Comparison of ENCODE assay signal across 1 cellular context in genomic region chr12:65902504-65902903, GRCh38.
A peak's percentile ranks its signal among the peaks of the same experiment; 100 is the strongest.
TF ChIP-seq lines count a peak whose summit lies in the region.

No MANE protein-coding gene starts in this region.

TF ChIP-seq in GM12878, 131 proteins besides CTCF, POLR2A, EP300 and RAD21 (continued from another document):
- TF ChIP-seq, protein P1, sequence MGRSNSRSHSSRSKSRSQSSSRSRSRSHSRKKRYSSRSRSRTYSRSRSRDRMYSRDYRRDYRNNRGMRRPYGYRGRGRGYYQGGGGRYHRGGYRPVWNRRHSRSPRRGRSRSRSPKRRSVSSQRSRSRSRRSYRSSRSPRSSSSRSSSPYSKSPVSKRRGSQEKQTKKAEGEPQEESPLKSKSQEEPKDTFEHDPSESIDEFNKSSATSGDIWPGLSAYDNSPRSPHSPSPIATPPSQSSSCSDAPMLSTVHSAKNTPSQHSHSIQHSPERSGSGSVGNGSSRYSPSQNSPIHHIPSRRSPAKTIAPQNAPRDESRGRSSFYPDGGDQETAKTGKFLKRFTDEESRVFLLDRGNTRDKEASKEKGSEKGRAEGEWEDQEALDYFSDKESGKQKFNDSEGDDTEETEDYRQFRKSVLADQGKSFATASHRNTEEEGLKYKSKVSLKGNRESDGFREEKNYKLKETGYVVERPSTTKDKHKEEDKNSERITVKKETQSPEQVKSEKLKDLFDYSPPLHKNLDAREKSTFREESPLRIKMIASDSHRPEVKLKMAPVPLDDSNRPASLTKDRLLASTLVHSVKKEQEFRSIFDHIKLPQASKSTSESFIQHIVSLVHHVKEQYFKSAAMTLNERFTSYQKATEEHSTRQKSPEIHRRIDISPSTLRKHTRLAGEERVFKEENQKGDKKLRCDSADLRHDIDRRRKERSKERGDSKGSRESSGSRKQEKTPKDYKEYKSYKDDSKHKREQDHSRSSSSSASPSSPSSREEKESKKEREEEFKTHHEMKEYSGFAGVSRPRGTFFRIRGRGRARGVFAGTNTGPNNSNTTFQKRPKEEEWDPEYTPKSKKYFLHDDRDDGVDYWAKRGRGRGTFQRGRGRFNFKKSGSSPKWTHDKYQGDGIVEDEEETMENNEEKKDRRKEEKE (IDR thresholded peaks at IDR 0.05), result no peak
- no peak for TF ChIP-seq PAX8 (IDR thresholded peaks at IDR 0.05)
- peak; percentile 61 for TF ChIP-seq CREM (IDR thresholded peaks at IDR 0.05; ENCODE audit: low read depth)
- TF ChIP-seq, protein P2, sequence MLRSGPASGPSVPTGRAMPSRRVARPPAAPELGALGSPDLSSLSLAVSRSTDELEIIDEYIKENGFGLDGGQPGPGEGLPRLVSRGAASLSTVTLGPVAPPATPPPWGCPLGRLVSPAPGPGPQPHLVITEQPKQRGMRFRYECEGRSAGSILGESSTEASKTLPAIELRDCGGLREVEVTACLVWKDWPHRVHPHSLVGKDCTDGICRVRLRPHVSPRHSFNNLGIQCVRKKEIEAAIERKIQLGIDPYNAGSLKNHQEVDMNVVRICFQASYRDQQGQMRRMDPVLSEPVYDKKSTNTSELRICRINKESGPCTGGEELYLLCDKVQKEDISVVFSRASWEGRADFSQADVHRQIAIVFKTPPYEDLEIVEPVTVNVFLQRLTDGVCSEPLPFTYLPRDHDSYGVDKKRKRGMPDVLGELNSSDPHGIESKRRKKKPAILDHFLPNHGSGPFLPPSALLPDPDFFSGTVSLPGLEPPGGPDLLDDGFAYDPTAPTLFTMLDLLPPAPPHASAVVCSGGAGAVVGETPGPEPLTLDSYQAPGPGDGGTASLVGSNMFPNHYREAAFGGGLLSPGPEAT (IDR thresholded peaks at IDR 0.05; ENCODE audit: low read depth), result peak; percentile 49; the same call in 1 of the 2 replicates
- no peak for TF ChIP-seq BCL3 (IDR thresholded peaks at IDR 0.05; ENCODE audit: borderline replicate concordance, insufficient read depth, low read depth, low read length, poor library complexity, severe bottlenecking)
- TF ChIP-seq, protein P3, sequence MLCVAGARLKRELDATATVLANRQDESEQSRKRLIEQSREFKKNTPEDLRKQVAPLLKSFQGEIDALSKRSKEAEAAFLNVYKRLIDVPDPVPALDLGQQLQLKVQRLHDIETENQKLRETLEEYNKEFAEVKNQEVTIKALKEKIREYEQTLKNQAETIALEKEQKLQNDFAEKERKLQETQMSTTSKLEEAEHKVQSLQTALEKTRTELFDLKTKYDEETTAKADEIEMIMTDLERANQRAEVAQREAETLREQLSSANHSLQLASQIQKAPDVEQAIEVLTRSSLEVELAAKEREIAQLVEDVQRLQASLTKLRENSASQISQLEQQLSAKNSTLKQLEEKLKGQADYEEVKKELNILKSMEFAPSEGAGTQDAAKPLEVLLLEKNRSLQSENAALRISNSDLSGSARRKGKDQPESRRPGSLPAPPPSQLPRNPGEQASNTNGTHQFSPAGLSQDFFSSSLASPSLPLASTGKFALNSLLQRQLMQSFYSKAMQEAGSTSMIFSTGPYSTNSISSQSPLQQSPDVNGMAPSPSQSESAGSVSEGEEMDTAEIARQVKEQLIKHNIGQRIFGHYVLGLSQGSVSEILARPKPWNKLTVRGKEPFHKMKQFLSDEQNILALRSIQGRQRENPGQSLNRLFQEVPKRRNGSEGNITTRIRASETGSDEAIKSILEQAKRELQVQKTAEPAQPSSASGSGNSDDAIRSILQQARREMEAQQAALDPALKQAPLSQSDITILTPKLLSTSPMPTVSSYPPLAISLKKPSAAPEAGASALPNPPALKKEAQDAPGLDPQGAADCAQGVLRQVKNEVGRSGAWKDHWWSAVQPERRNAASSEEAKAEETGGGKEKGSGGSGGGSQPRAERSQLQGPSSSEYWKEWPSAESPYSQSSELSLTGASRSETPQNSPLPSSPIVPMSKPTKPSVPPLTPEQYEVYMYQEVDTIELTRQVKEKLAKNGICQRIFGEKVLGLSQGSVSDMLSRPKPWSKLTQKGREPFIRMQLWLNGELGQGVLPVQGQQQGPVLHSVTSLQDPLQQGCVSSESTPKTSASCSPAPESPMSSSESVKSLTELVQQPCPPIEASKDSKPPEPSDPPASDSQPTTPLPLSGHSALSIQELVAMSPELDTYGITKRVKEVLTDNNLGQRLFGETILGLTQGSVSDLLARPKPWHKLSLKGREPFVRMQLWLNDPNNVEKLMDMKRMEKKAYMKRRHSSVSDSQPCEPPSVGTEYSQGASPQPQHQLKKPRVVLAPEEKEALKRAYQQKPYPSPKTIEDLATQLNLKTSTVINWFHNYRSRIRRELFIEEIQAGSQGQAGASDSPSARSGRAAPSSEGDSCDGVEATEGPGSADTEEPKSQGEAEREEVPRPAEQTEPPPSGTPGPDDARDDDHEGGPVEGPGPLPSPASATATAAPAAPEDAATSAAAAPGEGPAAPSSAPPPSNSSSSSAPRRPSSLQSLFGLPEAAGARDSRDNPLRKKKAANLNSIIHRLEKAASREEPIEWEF (IDR thresholded peaks at IDR 0.05; ENCODE audit: insufficient replicate concordance, low read depth, low read length), result peak; percentile 45
- TF ChIP-seq, protein P4, sequence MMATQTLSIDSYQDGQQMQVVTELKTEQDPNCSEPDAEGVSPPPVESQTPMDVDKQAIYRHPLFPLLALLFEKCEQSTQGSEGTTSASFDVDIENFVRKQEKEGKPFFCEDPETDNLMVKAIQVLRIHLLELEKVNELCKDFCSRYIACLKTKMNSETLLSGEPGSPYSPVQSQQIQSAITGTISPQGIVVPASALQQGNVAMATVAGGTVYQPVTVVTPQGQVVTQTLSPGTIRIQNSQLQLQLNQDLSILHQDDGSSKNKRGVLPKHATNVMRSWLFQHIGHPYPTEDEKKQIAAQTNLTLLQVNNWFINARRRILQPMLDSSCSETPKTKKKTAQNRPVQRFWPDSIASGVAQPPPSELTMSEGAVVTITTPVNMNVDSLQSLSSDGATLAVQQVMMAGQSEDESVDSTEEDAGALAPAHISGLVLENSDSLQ (IDR thresholded peaks at IDR 0.05), result peak; percentile 67
- peak; percentile 95 for TF ChIP-seq SPI1 (IDR thresholded peaks at IDR 0.05; ENCODE audit: borderline replicate concordance, insufficient read depth, low read depth, low read length)
- TF ChIP-seq, protein P5, sequence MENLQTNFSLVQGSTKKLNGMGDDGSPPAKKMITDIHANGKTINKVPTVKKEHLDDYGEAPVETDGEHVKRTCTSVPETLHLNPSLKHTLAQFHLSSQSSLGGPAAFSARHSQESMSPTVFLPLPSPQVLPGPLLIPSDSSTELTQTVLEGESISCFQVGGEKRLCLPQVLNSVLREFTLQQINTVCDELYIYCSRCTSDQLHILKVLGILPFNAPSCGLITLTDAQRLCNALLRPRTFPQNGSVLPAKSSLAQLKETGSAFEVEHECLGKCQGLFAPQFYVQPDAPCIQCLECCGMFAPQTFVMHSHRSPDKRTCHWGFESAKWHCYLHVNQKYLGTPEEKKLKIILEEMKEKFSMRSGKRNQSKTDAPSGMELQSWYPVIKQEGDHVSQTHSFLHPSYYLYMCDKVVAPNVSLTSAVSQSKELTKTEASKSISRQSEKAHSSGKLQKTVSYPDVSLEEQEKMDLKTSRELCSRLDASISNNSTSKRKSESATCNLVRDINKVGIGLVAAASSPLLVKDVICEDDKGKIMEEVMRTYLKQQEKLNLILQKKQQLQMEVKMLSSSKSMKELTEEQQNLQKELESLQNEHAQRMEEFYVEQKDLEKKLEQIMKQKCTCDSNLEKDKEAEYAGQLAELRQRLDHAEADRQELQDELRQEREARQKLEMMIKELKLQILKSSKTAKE (IDR thresholded peaks at IDR 0.05; ENCODE audit: low read depth, poor library complexity, severe bottlenecking), result peak; percentile 29
- no peak for TF ChIP-seq CBX3 (IDR thresholded peaks at IDR 0.05; ENCODE audit: borderline replicate concordance, low read depth)
- TF ChIP-seq HDAC2 (IDR thresholded peaks at IDR 0.05), result no peak
- no peak for TF ChIP-seq ZNF592 (IDR thresholded peaks at IDR 0.05)
- peak; percentile 81 for TF ChIP-seq TCF12 (IDR thresholded peaks at IDR 0.05; ENCODE audit: low read depth, low read length)
- no peak for TF ChIP-seq LARP7 (IDR thresholded peaks at IDR 0.05)
- no peak for TF ChIP-seq ZBTB33 (IDR thresholded peaks at IDR 0.05)
- 0 out of 2 replicates have a peak, but pooled peaks have one; percentile 24 for TF ChIP-seq MXI1 (IDR thresholded peaks at IDR 0.05; ENCODE audit: low read depth, low read length)
- TF ChIP-seq NR2F1 (conservative IDR thresholded peaks at IDR 0.05), result 0 out of 2 replicates have a peak, but pooled peaks have one; percentile 22
- TF ChIP-seq RAD51 (IDR thresholded peaks at IDR 0.05), result peak; percentile 26; the same call in 1 of the 2 replicates
- 0 out of 2 replicates have a peak, but pooled peaks have one; percentile 15 for TF ChIP-seq JUNB (IDR thresholded peaks at IDR 0.05)
- no peak for TF ChIP-seq SMC3 (IDR thresholded peaks at IDR 0.05; ENCODE audit: borderline replicate concordance, low read length)
- TF ChIP-seq IKZF1 (conservative IDR thresholded peaks at IDR 0.05), result peak; percentile 35; the same call in 1 of the 2 replicates
- peak; percentile 97 for TF ChIP-seq MLLT1 (IDR thresholded peaks at IDR 0.05)
- no peak for TF ChIP-seq PAX5 (IDR thresholded peaks at IDR 0.05; ENCODE audit: borderline replicate concordance, low read depth, low read length)
- peak; percentile 67 for TF ChIP-seq CREB1 (IDR thresholded peaks at IDR 0.05; ENCODE audit: low read depth)
- TF ChIP-seq E2F4 (IDR thresholded peaks at IDR 0.05; ENCODE audit: low read depth, low read length), result no peak
TF ChIP-seq in GM12878: peak in this region for 23.
